In the genomic region with DNA sequence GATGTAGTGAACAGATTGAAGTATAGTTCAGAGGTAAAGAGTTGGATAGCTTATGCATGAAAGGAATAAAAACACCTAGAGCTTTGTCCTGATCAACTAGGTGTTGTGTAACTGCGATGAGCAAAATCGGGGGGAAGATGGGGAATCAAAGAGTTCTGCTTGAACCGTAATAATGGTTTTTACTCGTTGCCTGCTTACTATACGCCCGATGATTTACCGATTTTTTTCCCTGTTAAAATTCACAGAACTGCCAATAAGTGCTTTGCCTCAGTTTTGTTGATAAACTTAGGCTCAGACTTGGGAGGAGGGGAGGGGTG, we compare ENCODE assay signal across 8 cellular contexts. TPM values are rescaled to one million over a fixed set of nuclear protein-coding genes. Genes with fewer than 3 reads are reported as not detected.
DNase-seq lines count a peak whose midpoint lies in the region; ATAC-seq and TF ChIP-seq lines count a peak whose summit lies in the region.

No MANE protein-coding gene starts in this region.

- no peaks in the 10 kb centered on the region for H3K9me2 ChIP-seq in SK-N-SH

- peak overlapping the region; percentile 94 for H2AFZ ChIP-seq in SK-N-SH (ENCODE audit: low read depth)

- H3F3A ChIP-seq in SK-N-SH (replicated peaks; ENCODE audit: insufficient read depth): peaks cover 2% of the 10 kb centered on the region

- H4K20me1 ChIP-seq in SK-N-SH (ENCODE audit: insufficient read depth): no peaks in the 10 kb centered on the region

- H3K4me2 ChIP-seq in SK-N-SH: peak overlapping the region; percentile 97

- H3K4me1 ChIP-seq in SK-N-SH (ENCODE audit: control insufficient read depth in 1 of 2, insufficient read depth in 2 of 2, low read depth in 1 of 2, low read length in 1 of 2) (peaks cover 16 to 17% of the 10 kb centered on the region in 2 experiments), stomach smooth muscle (ENCODE audit: control insufficient read depth, insufficient read depth, low read length) (peaks cover 31% of the 10 kb centered on the region)

- TF ChIP-seq RAD21 in SK-N-SH (IDR thresholded peaks at IDR 0.05; ENCODE audit: low read length): no peak

- CTCF ChIA-PET in SK-N-SH (lab: Yijun Ruan, JAX): interaction anchor here (1.1 to 2.6 kb wide), 3 partner anchors 29 to 252 kb away, joined by 3 to 7 read pairs (median 3); no protein-coding TSS in a partner anchor

- H3K4me3 ChIP-seq in SK-N-SH (ENCODE audit: low read depth in 2 of 2, low read length in 1 of 2): peak overlapping the region; percentile 86 to 96
- H3K4me3 ChIP-seq in stomach smooth muscle (ENCODE audit: low read length in 2 of 2): peak overlapping the region; percentile 85 to 96

- no peaks in the 10 kb centered on the region for H3K9me3 ChIP-seq in SK-N-SH
- no peaks in the 10 kb centered on the region for H3K9me3 ChIP-seq in stomach smooth muscle (ENCODE audit: control insufficient read depth in 2 of 2, low read length in 2 of 2)

- H3K27ac ChIP-seq in SK-N-SH (ENCODE audit: low read depth in 2 of 2, low read length in 1 of 2): peak overlapping the region in 1 of 2 experiments; percentile 50; a peak in 3 of 4 replicates
- H3K27ac ChIP-seq in stomach smooth muscle (ENCODE audit: low read length): peak overlapping the region; percentile 76

- ATAC-seq in SK-N-SH treated with all-trans-retinoic acid at 6 μM for 48 hours: no peak
- no peak for ATAC-seq in activated naive CD4-positive, alpha-beta T cell treated with anti-CD3 and anti-CD28 coated beads, Interleukin-2, amount 50 U/mL, for 72 hours

- peaks cover 49% of the 10 kb centered on the region for H3K79me2 ChIP-seq in SK-N-SH (ENCODE audit: insufficient read depth)

- peak overlapping the region; percentile 93 to 99 for H3K27ac Mint-ChIP-seq in activated naive CD4-positive, alpha-beta T cell treated with anti-CD3 and anti-CD28 coated beads, Interleukin-2, amount 50 U/mL, for 72 hours
- peak overlapping the region; percentile 87 to 98 (median 96) for H3K27ac Mint-ChIP-seq in immature natural killer cell

- H3K36me3 ChIP-seq in SK-N-SH (replicated peaks in 1 of 2; ENCODE audit: control insufficient read depth in 1 of 2, insufficient read depth in 2 of 2, low read length in 1 of 2) (peaks cover 19 to 25% of the 10 kb centered on the region in 2 experiments), stomach smooth muscle (ENCODE audit: control insufficient read depth in 2 of 2, insufficient read depth in 2 of 2, low read length in 2 of 2) (peaks cover 0 to 4% of the 10 kb centered on the region in 2 donors)

- H3K27me3 Mint-ChIP-seq in immature natural killer cell (ENCODE audit: low read depth in 3 of 3): peaks cover 11 to 22% (median 16%) of the 10 kb centered on the region in 3 donors

- H3K27me3 ChIP-seq in SK-N-SH (ENCODE audit: insufficient read depth) (no peaks in the 10 kb centered on the region), stomach smooth muscle (ENCODE audit: control insufficient read depth in 1 of 2, insufficient read depth in 2 of 2, low read length in 2 of 2) (no peaks in the 10 kb centered on the region)

- peak overlapping the region; percentile 83 to 98 (median 94) for H3K4me3 Mint-ChIP-seq in immature natural killer cell

- no peak for TF ChIP-seq CTCF in SK-N-SH (IDR thresholded peaks at IDR 0.05)

- no peak for TF ChIP-seq EP300 in SK-N-SH (IDR thresholded peaks at IDR 0.05; ENCODE audit: borderline replicate concordance in 1 of 2, low read depth in 1 of 2, low read length in 1 of 2)

- H3K36me3 Mint-ChIP-seq in activated naive CD4-positive, alpha-beta T cell treated with anti-CD3 and anti-CD28 coated beads, Interleukin-2, amount 50 U/mL, for 72 hours: peaks cover 14 to 25% of the 10 kb centered on the region in 2 donors
- peaks cover 12 to 15% (median 15%) of the 10 kb centered on the region in 3 donors for H3K36me3 Mint-ChIP-seq in immature natural killer cell

- H3K4me1 Mint-ChIP-seq in immature natural killer cell: peaks cover 60 to 78% of the 10 kb centered on the region in 2 donors

- WGBS in SK-N-SH (ENCODE audit: low lambda C conversion rate): 0% methylated on average over 7 of the region's 7 CpGs

- POLR2A ChIA-PET in SK-N-SH (lab: Yijun Ruan, JAX): interaction anchor here (0.8 to 1.4 kb wide), 5 partner anchors 17 to 632 kb away, joined by 3 to 17 read pairs (median 4); partner anchors contain the start of genes EIF4A2 and TRA2B

- DNase-seq in SK-N-SH: no peak
- DNase-seq in activated naive CD4-positive, alpha-beta T cell treated with anti-CD3 and anti-CD28 coated beads, Interleukin-2, amount 50 U/mL, for 72 hours (ENCODE audit: low spot score in 2 of 2): no peak
- DNase-seq in immature natural killer cell: no peak
- DNase-seq in SW 1271 (lab: John Stamatoyannopoulos, UW): no peak
- DNase-seq in kidney glomerular epithelial cell (lab: John Stamatoyannopoulos, UW): no peak
- no peak for DNase-seq in MV-4-11 (lab: John Stamatoyannopoulos, UW)

- no peaks in the 10 kb centered on the region for H3K9me3 Mint-ChIP-seq in activated naive CD4-positive, alpha-beta T cell treated with anti-CD3 and anti-CD28 coated beads, Interleukin-2, amount 50 U/mL, for 72 hours
- H3K9me3 Mint-ChIP-seq in immature natural killer cell: no peaks in the 10 kb centered on the region

- peak overlapping the region; percentile 70 for H3K9ac ChIP-seq in SK-N-SH
- H3K9ac ChIP-seq in stomach smooth muscle (ENCODE audit: low read length in 2 of 2): peak overlapping the region; percentile 63 to 80

TF ChIP-seq in SK-N-SH, 30 proteins besides CTCF, POLR2A, EP300 and RAD21 (continues in another document):
- no peak for TF ChIP-seq MXI1 (IDR thresholded peaks at IDR 0.05; ENCODE audit: low read depth, low read length)
- TF ChIP-seq MEF2A (IDR thresholded peaks at IDR 0.05; ENCODE audit: borderline replicate concordance, low read depth): no peak
- no peak for TF ChIP-seq JUND (IDR thresholded peaks at IDR 0.05)
- no peak for TF ChIP-seq POLR2AphosphoS5 (IDR thresholded peaks at IDR 0.05; ENCODE audit: low read depth, low read length)

TF ChIP-seq in SK-N-SH treated with all-trans-retinoic acid at 6 μM for 48 hours, 23 proteins besides CTCF, POLR2A, EP300 and RAD21:
- TF ChIP-seq PPARA (CRISPR knock-in tag; IDR thresholded peaks at IDR 0.05; ENCODE audit: borderline replicate concordance): no peak

RNA-seq across cellular contexts. Expression of gene DNAJB11, which starts 0.8 kb away (rescaled TPM):
- polyA plus RNA-seq in SK-N-SH (2012; rRNA removed) (33.3 and 36.0 TPM in 2 replicates), immature natural killer cell (10 to 100 TPM; 61.3 to 89.6 (median 81.0) TPM)
- 41.9 and 50.6 TPM in 2 replicates for polyA plus RNA-seq in SK-N-SH (2012; cell fraction: cytosol; rRNA removed)
- 19.1 and 30.3 TPM in 2 replicates for polyA plus RNA-seq in SK-N-SH (2012; cell fraction: nucleus; rRNA removed)
- 10 to 100 TPM; 30.3 to 44.8 TPM for total RNA-seq in activated naive CD4-positive, alpha-beta T cell treated with anti-CD3 and anti-CD28 coated beads, Interleukin-2, amount 50 U/mL, for 72 hours

RNA-seq across cellular contexts. Expression of gene TBCCD1, which starts 2.6 kb away (rescaled TPM):
- polyA plus RNA-seq in SK-N-SH (2012; rRNA removed): 6.5 and 9.1 TPM in 2 replicates
- polyA plus RNA-seq in SK-N-SH (2012; cell fraction: cytosol; rRNA removed): 6.5 and 7.9 TPM in 2 replicates
- 6.2 and 12.6 TPM in 2 replicates for polyA plus RNA-seq in SK-N-SH (2012; cell fraction: nucleus; rRNA removed)
- 10 to 100 TPM; 10.0 to 14.8 TPM for total RNA-seq in activated naive CD4-positive, alpha-beta T cell treated with anti-CD3 and anti-CD28 coated beads, Interleukin-2, amount 50 U/mL, for 72 hours
- 10 to 100 TPM; 18.8 to 32.4 (median 21.6) TPM for polyA plus RNA-seq in immature natural killer cell

RNA-seq across cellular contexts. Expression of gene CRYGS, which starts 25.6 kb away (rescaled TPM):
- 2.1 and 2.3 TPM in 2 replicates for polyA plus RNA-seq in SK-N-SH (2012; rRNA removed)
- polyA plus RNA-seq in SK-N-SH (2012; cell fraction: cytosol; rRNA removed): 0.09 and 0.22 TPM in 2 replicates
- 19.3 and 20.1 TPM in 2 replicates for polyA plus RNA-seq in SK-N-SH (2012; cell fraction: nucleus; rRNA removed)
- 1 to 10 TPM; 3.1 to 3.9 TPM for total RNA-seq in activated naive CD4-positive, alpha-beta T cell treated with anti-CD3 and anti-CD28 coated beads, Interleukin-2, amount 50 U/mL, for 72 hours
- under 1 TPM in 1 of 3 donors, not detected in 2; 0.37 TPM for polyA plus RNA-seq in immature natural killer cell

RNA-seq across cellular contexts. Expression of gene AHSG, which starts 43.1 kb away (rescaled TPM):
- polyA plus RNA-seq in SK-N-SH (2012; rRNA removed) (not detected in 2 replicates), immature natural killer cell (not detected)
- not detected in 2 replicates for polyA plus RNA-seq in SK-N-SH (2012; cell fraction: cytosol; rRNA removed)
- polyA plus RNA-seq in SK-N-SH (2012; cell fraction: nucleus; rRNA removed): not detected in 2 replicates
- total RNA-seq in activated naive CD4-positive, alpha-beta T cell treated with anti-CD3 and anti-CD28 coated beads, Interleukin-2, amount 50 U/mL, for 72 hours: under 1 TPM in 1 of 2 donors, not detected in 1; 0.25 TPM
